21 cellular contexts compared by ENCODE assay signal in genomic region chr14:75411194-75411552, GRCh38. TPM values are rescaled to one million over a fixed set of nuclear protein-coding genes. Genes with fewer than 3 reads are reported as not detected.
DNase-seq lines count a peak whose midpoint lies in the region; ATAC-seq and TF ChIP-seq lines count a peak whose summit lies in the region.
"Had no signal": no experiment of that assay in that cellular context is flagged by ENCODE, and none has a peak within 500 bp of the region (broad histone marks: within the 10 kb centered on the region; RNA-seq: fewer than 3 reads in every experiment).

No MANE protein-coding gene starts in this region.

- no peak for TF ChIP-seq POLR2A in thyroid gland (IDR thresholded peaks at IDR 0.05)

- H3K27ac ChIP-seq in right atrium auricular region (peak overlapping the region; percentile 2 to 39), thyroid gland (peak overlapping the region in 1 of 3 donors; percentile 33)
- H3K27ac ChIP-seq: 22Rv1, ascending aorta, coronary artery, epithelial cell of prostate, gastroesophageal sphincter, testis had no signal

- H3K4me1 ChIP-seq in right atrium auricular region (peaks cover 0 to 7% of the 10 kb centered on the region in 2 donors), thyroid gland (peaks cover 9 to 16% of the 10 kb centered on the region in 2 donors)
- H3K4me1 ChIP-seq: ascending aorta, gastroesophageal sphincter, testis had no signal

- 20 to 38% methylated on average over 7 of the region's 7 CpGs for WGBS in thyroid gland, 2 donors

- H3K4me3 ChIP-seq in right atrium auricular region: no peak overlapping the region
- no peak overlapping the region for H3K4me3 ChIP-seq in thyroid gland (replicated peaks in 1 of 3)
- H3K4me3 ChIP-seq: ascending aorta, coronary artery, gastroesophageal sphincter, testis had no signal

- DNase-seq in DMS153 (lab: John Stamatoyannopoulos, UW) (peak; percentile 24), DMS153 treated with DMSO at 0.1 percent for 48 hours (lab: John Stamatoyannopoulos, UW; ENCODE audit: unreplicated experiment) (no peak), NCI-H510A (lab: John Stamatoyannopoulos, UW) (peak; percentile 30), right atrium auricular region (ENCODE audit: low spot score) (no peak), thyroid gland (peak; percentile 73 to 84), germinal center (ENCODE audit: low spot score) (no peak)
- DNase-seq: activated CD4-positive, alpha-beta T cell treated with anti-CD3 and anti-CD28 coated beads for 4 hours; activated CD8-positive, alpha-beta memory T cell treated with anti-CD3 and anti-CD28 coated beads, Interleukin-2, amount 50 U/mL, for 4 hours; activated gamma-delta T cell treated with Interleukin-2 at 50 U/mL for 16 hours; C1 segment of cervical spinal cord; SK-N-SH; stimulated activated CD4-positive, alpha-beta T cell treated with anti-CD3 and anti-CD28 coated beads, Interleukin-4, amount 100 ng/mL, for 24 hours; stimulated activated CD8-positive, alpha-beta memory T cell treated with anti-CD3 and anti-CD28 coated beads, Interleukin-4, amount 100 ng/mL, for 48 hours; testis had no signal

- intact Hi-C loops in thyroid gland (cut with DNase I): no loop called here

- no peaks in the 10 kb centered on the region for H3K27me3 ChIP-seq in right atrium auricular region
- no peaks in the 10 kb centered on the region for H3K27me3 ChIP-seq in thyroid gland
- H3K27me3 ChIP-seq: ascending aorta, gastroesophageal sphincter, testis had no signal

- H3K9me3 ChIP-seq in right atrium auricular region: peaks cover 0 to 4% of the 10 kb centered on the region in 2 donors
- no peaks in the 10 kb centered on the region for H3K9me3 ChIP-seq in thyroid gland
- H3K9me3 ChIP-seq: ascending aorta, gastroesophageal sphincter, SK-N-SH, testis had no signal

- H3K36me3 ChIP-seq in right atrium auricular region: no peaks in the 10 kb centered on the region
- H3K36me3 ChIP-seq in thyroid gland: no peaks in the 10 kb centered on the region
- H3K36me3 ChIP-seq: ascending aorta, gastroesophageal sphincter had no signal

- TF ChIP-seq CTCF in right atrium auricular region (IDR thresholded peaks at IDR 0.05) (no peak), thyroid gland (IDR thresholded peaks at IDR 0.05) (no peak)

- ATAC-seq in GM19035 (IDR thresholded peaks at IDR 0.05; ENCODE audit: unreplicated experiment) (no peak), HG02571 (IDR thresholded peaks at IDR 0.05; ENCODE audit: unreplicated experiment) (no peak)
- ATAC-seq: gastroesophageal sphincter had no signal

RNA-seq across cellular contexts. Expression of gene JDP2, which starts 16.6 kb away (rescaled TPM):
- 10 to 100 TPM; 46.1 to 67.4 TPM for total RNA-seq in right atrium auricular region
- 10 to 100 TPM; 24.2 to 54.6 (median 36.3) TPM for total RNA-seq in thyroid gland

Comparison
In these comparisons a context has a peak if more than half of its experiments do, and no peak if none do; other contexts are left out.
1. DNase-seq: peak in DMS153 (single experiment), NCI-H510A (single experiment) and thyroid gland (2 of 2); none in DMS153 treated with DMSO at 0.1 percent for 48 hours (single experiment), right atrium auricular region (single experiment) and germinal center (single experiment).